Comparison of ENCODE assay signal across 16 cellular contexts in the genomic region with DNA sequence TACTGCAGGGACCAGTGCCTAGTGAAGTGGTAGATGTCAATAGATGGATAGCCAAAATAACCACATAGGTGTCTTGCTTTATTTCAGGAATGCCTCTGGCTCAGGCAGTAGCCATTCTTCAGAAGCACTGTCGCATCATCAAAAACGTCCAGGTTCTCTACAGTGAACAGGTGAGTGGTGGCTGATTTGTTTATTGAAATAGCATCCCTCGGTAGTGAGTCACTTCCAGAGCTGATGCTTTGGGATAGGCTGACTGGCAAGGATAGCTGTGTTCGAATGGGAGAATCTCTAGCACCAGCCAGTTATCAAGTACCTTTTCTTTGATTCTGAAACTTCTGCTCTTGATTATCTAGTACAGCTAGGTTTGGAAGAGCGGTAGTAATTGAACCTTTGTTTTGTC. TPM values are rescaled to one million over a fixed set of nuclear protein-coding genes. Genes with fewer than 3 reads are reported as not detected.
DNase-seq lines count a peak whose midpoint lies in the region; ATAC-seq and TF ChIP-seq lines count a peak whose summit lies in the region.
"Had no signal": no experiment of that assay in that cellular context is flagged by ENCODE, and none has a peak within 500 bp of the region (broad histone marks: within the 10 kb centered on the region; RNA-seq: fewer than 3 reads in every experiment).

No MANE protein-coding gene starts in this region.

- intact Hi-C loops in Caco-2 (cut with micrococcal nuclease; ENCODE audit: unreplicated experiment), result no loop called here

- H3K27ac Mint-ChIP-seq in nephron progenitor cell (peak overlapping the region; percentile 48), Caco-2 (ENCODE audit: unreplicated experiment) (no peak overlapping the region)
- H3K27ac Mint-ChIP-seq: CD4-positive, alpha-beta memory T cell had no signal

- peaks cover 34% of the 10 kb centered on the region for H3K36me3 ChIP-seq in RWPE2 (ENCODE audit: low read depth)
- 0 out of 2 replicates have a peak, but pooled peaks cover 2% of the 10 kb centered on the region for H3K36me3 ChIP-seq in Caco-2 (ENCODE audit: control insufficient read depth, insufficient read depth, low read length)

- H3K36me3 Mint-ChIP-seq in nephron progenitor cell (ENCODE audit: low read depth) (peaks cover 41% of the 10 kb centered on the region), Caco-2 (ENCODE audit: insufficient read depth, unreplicated experiment) (peaks cover 56% of the 10 kb centered on the region)

- POLR2A ChIA-PET in Caco-2 (lab: Charles Lee), result no interaction called here

- H3K27me3 ChIP-seq in RWPE2 (ENCODE audit: insufficient read depth, poor library complexity, severe bottlenecking) (no peaks in the 10 kb centered on the region), Caco-2 (replicated peaks; ENCODE audit: control insufficient read depth, insufficient read depth, low read length) (no peaks in the 10 kb centered on the region)
- H3K27me3 ChIP-seq: SJSA1 had no signal

- H3K4me1 ChIP-seq in RWPE2 (ENCODE audit: insufficient read depth, poor library complexity, severe bottlenecking) (no peaks in the 10 kb centered on the region), Caco-2 (no peaks in the 10 kb centered on the region)
- H3K4me1 ChIP-seq: HAP-1 had no signal

- no peaks in the 10 kb centered on the region for H3K9me3 Mint-ChIP-seq in nephron progenitor cell
- no peaks in the 10 kb centered on the region for H3K9me3 Mint-ChIP-seq in Caco-2 (ENCODE audit: unreplicated experiment)
- H3K9me3 Mint-ChIP-seq: CD4-positive, alpha-beta memory T cell had no signal

- peaks cover 2% of the 10 kb centered on the region for H3K4me1 Mint-ChIP-seq in nephron progenitor cell
- peaks cover 8% of the 10 kb centered on the region for H3K4me1 Mint-ChIP-seq in Caco-2 (ENCODE audit: low read depth, unreplicated experiment)

- H3K4me3 Mint-ChIP-seq in nephron progenitor cell (no peak overlapping the region), Caco-2 (ENCODE audit: unreplicated experiment) (no peak overlapping the region)
- H3K4me3 Mint-ChIP-seq: CD4-positive, alpha-beta memory T cell had no signal

- peak; percentile 77 for ATAC-seq in RWPE2 (ENCODE audit: low read depth)

- H3K9me3 ChIP-seq in RWPE2 (ENCODE audit: severe bottlenecking) (no peaks in the 10 kb centered on the region), Caco-2 (no peaks in the 10 kb centered on the region)
- H3K9me3 ChIP-seq: HAP-1, SJSA1 had no signal

- CTCF ChIA-PET in Caco-2 (lab: Charles Lee), result interaction anchor here (0.6 kb wide), 1 partner anchor 14 kb away, joined by 3 read pairs; no protein-coding TSS in a partner anchor

- H3K27me3 Mint-ChIP-seq in nephron progenitor cell (ENCODE audit: low read depth, poor library complexity), result no peaks in the 10 kb centered on the region
- no peaks in the 10 kb centered on the region for H3K27me3 Mint-ChIP-seq in Caco-2 (ENCODE audit: insufficient read depth, unreplicated experiment)
- H3K27me3 Mint-ChIP-seq: CD4-positive, alpha-beta memory T cell had no signal

- DNase-seq in DMS53 (lab: John Stamatoyannopoulos, UW), result peak; percentile 22
- no peak for DNase-seq in DMS53 treated with DMSO at 0.1 percent for 48 hours (lab: John Stamatoyannopoulos, UW; ENCODE audit: unreplicated experiment)
- DNase-seq in RWPE2 (ENCODE audit: low spot score), result no peak
- DNase-seq in nephron progenitor cell, result no peak
- no peak for DNase-seq in Caco-2
- no peak for DNase-seq in kidney glomerular epithelial cell (lab: John Stamatoyannopoulos, UW)
- DNase-seq: CD4-positive, alpha-beta memory T cell; DMS79 treated with DMSO at 0.1 percent for 48 hours; NCI-H1092 treated with DMSO at 0.1 percent for 48 hours; NCI-H2081 treated with DMSO at 0.1 percent for 48 hours; NCI-H510A; NCI-H774 had no signal

- BruUV-seq in Caco-2 (replicated peaks; lab: Mats Ljungman, UMichigan), result no TSS peak

- no peak overlapping the region for H3K4me3 ChIP-seq in RWPE2 (ENCODE audit: severe bottlenecking)
- no peak overlapping the region for H3K4me3 ChIP-seq in Caco-2 (ENCODE audit: low read depth, low read length)
- H3K4me3 ChIP-seq: HAP-1, SJSA1 had no signal

- no peak for TF ChIP-seq CTCF in RWPE2 (IDR thresholded peaks at IDR 0.05; ENCODE audit: poor library complexity, severe bottlenecking)
- TF ChIP-seq CTCF in nephron progenitor cell (IDR thresholded peaks at IDR 0.05), result no peak
- no peak for TF ChIP-seq CTCF in Caco-2 (IDR thresholded peaks at IDR 0.05; ENCODE audit: insufficient read depth in 1 of 2, low read depth in 1 of 2, low read length in 1 of 2, severe bottlenecking in 1 of 2, unreplicated experiment in 1 of 2)

- no peak overlapping the region for H3K27ac ChIP-seq in RWPE2 (ENCODE audit: poor library complexity, severe bottlenecking)
- H3K27ac ChIP-seq: 22Rv1, HL-60, SJSA1 had no signal

RNA-seq across cellular contexts. Expression of a gene that starts 10.3 kb away (rescaled TPM):
- total RNA-seq in Caco-2 (2022), result 34.4 and 38.5 TPM in 2 replicates

RNA-seq across cellular contexts. Expression of a gene that starts 30.8 kb away (rescaled TPM):
- total RNA-seq in Caco-2 (2022), result 11.6 and 11.7 TPM in 2 replicates

RNA-seq across cellular contexts. Expression of a gene that starts 39.7 kb away (rescaled TPM):
- total RNA-seq in Caco-2 (2022), result 16.8 and 18.3 TPM in 2 replicates

RNA-seq across cellular contexts. Expression of a gene that starts 39.7 kb away (rescaled TPM):
- 27.6 and 31.5 TPM in 2 replicates for total RNA-seq in Caco-2 (2022)

RNA-seq across cellular contexts. Expression of a gene that starts 44.5 kb away (rescaled TPM):
- 39.4 and 52.0 TPM in 2 replicates for total RNA-seq in Caco-2 (2022)
